In genomic region chrX:65014230-65014629, GRCh38 we compare ENCODE assay signal across 8 cellular contexts. TPM values are rescaled to one million over a fixed set of nuclear protein-coding genes. Genes with fewer than 3 reads are reported as not detected.
"Had no signal": no experiment of that assay in that cellular context is flagged by ENCODE, and none has a peak within 500 bp of the region (broad histone marks: within the 10 kb centered on the region; RNA-seq: fewer than 3 reads in every experiment).

No MANE protein-coding gene starts in this region.

- H3K4me2 ChIP-seq: GM23338 had no signal

- H3K36me3 ChIP-seq: HAP-1 had no signal

- H2AFZ ChIP-seq: GM23338 had no signal

- H3K4me1 ChIP-seq: HAP-1 had no signal

- DNase-seq: H7, HFFc6, KG1 had no signal

- H3K9me3 ChIP-seq: HAP-1 had no signal

- H3K27ac ChIP-seq: HL-60 had no signal

- ATAC-seq: GM23338, HCT116 had no signal

- H3K4me3 ChIP-seq: GM23338, HAP-1 had no signal

RNA-seq across cellular contexts. Expression of gene ZC3H12B, which starts 20.4 kb away (rescaled TPM):
- total RNA-seq: HT1080 had no signal
